1 cellular context compared by ENCODE assay signal in the genomic region with DNA sequence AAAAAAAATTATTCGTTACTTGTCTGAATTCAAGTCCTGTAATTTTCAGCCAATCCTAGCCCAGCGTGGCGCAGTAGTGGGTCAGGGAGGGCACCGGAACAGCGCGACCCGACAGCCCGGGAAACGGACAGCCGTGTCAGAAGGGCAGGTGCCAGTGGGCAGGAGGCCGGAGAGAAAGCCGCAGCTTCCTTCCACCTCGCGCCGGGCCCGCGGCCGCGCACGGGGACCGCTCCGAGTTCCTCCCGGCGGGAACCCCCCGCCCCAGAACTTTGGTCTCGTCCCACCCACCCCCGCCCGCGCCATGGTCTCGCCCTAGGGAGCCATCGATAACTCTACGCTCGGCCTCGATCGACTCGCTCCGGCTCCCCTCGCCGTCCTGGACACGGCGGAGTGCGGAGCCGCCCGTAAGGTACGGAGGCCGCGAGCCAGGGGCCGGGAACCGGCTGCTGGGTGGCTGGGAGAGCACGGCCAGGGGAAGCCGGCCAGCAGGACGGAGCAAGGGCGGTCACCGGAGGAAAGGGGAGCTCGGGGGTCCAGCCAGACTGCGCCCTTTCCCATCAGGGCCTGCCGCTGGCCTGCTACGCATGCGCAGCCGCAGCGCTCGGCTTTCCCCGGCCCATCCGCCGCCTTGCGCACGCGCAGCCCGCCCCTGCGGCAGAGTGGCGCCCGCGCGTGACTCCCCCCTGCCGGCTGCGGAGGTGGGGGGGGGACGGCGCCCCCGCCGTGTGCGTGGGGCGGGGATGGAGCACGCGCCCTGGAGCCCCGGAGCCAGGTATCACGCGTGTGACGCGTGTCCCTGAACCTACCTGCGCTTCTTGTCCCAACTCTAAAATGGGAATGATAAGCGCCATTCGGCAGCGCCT.
TF ChIP-seq lines count a peak whose summit lies in the region.

A gene with protein sequence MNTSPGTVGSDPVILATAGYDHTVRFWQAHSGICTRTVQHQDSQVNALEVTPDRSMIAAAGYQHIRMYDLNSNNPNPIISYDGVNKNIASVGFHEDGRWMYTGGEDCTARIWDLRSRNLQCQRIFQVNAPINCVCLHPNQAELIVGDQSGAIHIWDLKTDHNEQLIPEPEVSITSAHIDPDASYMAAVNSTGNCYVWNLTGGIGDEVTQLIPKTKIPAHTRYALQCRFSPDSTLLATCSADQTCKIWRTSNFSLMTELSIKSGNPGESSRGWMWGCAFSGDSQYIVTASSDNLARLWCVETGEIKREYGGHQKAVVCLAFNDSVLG (plus strand): TSS at position 351 of the 863 bp plus-strand sequence. CDS start 632 bp downstream, outside the sequence.

TF ChIP-seq in HepG2, 621 proteins besides CTCF, POLR2A, EP300 and RAD21 (continued from another document):
- TF ChIP-seq ZNF441 (CRISPR knock-in tag; IDR thresholded peaks at IDR 0.05; ENCODE audit: borderline replicate concordance) (0 out of 2 replicates have a peak, but pooled peaks have one; percentile 16), ZNF878 (CRISPR knock-in tag; IDR thresholded peaks at IDR 0.05) (no peak), SOX5 (CRISPR knock-in tag; IDR thresholded peaks at IDR 0.05; ENCODE audit: borderline replicate concordance) (peak; percentile 5; the same call in 1 of the 2 replicates), KDM5B (CRISPR knock-in tag; IDR thresholded peaks at IDR 0.05; ENCODE audit: borderline replicate concordance) (peak; percentile 83; the same call in 1 of the 2 replicates), MED8 (CRISPR knock-in tag; IDR thresholded peaks at IDR 0.05; ENCODE audit: insufficient replicate concordance) (peak; percentile 62), ZNF335 (CRISPR knock-in tag; IDR thresholded peaks at IDR 0.05) (no peak), MTA1 (CRISPR knock-in tag; IDR thresholded peaks at IDR 0.05; ENCODE audit: borderline replicate concordance) (0 out of 2 replicates have a peak, but pooled peaks have one; percentile 6), MIER2 (CRISPR knock-in tag; IDR thresholded peaks at IDR 0.05) (no peak), ZNF737 (CRISPR knock-in tag; IDR thresholded peaks at IDR 0.05; ENCODE audit: borderline replicate concordance) (no peak), ZNF724P (CRISPR knock-in tag; IDR thresholded peaks at IDR 0.05; ENCODE audit: borderline replicate concordance) (no peak; the same call in 1 of the 2 replicates), GABPA (IDR thresholded peaks at IDR 0.05; ENCODE audit: low read depth, low read length) (no peak), GABPA (CRISPR knock-in tag; IDR thresholded peaks at IDR 0.05; ENCODE audit: low read depth) (no peak), CC2D1A (CRISPR knock-in tag; IDR thresholded peaks at IDR 0.05) (no peak), PAWR (CRISPR knock-in tag; IDR thresholded peaks at IDR 0.05; ENCODE audit: borderline replicate concordance) (no peak), ZNF501 (CRISPR knock-in tag; IDR thresholded peaks at IDR 0.05) (peak; percentile 68), ZBTB7B (CRISPR knock-in tag; IDR thresholded peaks at IDR 0.05) (peak; percentile 1)
- TF ChIP-seq, protein P1, sequence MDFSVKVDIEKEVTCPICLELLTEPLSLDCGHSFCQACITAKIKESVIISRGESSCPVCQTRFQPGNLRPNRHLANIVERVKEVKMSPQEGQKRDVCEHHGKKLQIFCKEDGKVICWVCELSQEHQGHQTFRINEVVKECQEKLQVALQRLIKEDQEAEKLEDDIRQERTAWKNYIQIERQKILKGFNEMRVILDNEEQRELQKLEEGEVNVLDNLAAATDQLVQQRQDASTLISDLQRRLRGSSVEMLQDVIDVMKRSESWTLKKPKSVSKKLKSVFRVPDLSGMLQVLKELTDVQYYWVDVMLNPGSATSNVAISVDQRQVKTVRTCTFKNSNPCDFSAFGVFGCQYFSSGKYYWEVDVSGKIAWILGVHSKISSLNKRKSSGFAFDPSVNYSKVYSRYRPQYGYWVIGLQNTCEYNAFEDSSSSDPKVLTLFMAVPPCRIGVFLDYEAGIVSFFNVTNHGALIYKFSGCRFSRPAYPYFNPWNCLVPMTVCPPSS (IDR thresholded peaks at IDR 0.05), result no peak
- TF ChIP-seq, protein P2, sequence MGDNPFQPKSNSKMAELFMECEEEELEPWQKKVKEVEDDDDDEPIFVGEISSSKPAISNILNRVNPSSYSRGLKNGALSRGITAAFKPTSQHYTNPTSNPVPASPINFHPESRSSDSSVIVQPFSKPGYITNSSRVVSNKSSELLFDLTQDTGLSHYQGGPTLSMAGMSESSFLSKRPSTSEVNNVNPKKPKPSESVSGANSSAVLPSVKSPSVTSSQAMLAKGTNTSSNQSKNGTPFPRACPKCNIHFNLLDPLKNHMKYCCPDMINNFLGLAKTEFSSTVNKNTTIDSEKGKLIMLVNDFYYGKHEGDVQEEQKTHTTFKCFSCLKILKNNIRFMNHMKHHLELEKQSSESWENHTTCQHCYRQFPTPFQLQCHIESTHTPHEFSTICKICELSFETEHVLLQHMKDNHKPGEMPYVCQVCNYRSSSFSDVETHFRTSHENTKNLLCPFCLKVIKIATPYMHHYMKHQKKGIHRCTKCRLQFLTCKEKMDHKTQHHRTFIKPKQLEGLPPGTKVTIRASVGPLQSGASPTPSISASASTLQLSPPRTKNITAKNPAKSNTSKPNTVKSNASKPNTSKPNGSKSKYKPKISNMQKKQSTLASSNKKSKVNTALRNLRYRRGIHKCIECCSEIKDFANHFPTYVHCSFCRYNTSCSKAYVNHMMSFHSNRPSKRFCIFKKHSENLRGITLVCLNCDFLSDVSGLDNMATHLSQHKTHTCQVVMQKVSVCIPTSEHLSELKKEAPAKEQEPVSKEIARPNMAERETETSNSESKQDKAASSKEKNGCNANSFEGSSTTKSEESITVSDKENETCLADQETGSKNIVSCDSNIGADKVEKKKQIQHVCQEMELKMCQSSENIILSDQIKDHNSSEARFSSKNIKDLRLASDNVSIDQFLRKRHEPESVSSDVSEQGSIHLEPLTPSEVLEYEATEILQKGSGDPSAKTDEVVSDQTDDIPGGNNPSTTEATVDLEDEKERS (CRISPR knock-in tag; IDR thresholded peaks at IDR 0.05), result no peak
- TF ChIP-seq, protein P3, sequence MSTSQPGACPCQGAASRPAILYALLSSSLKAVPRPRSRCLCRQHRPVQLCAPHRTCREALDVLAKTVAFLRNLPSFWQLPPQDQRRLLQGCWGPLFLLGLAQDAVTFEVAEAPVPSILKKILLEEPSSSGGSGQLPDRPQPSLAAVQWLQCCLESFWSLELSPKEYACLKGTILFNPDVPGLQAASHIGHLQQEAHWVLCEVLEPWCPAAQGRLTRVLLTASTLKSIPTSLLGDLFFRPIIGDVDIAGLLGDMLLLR (CRISPR knock-in tag; IDR thresholded peaks at IDR 0.05), result peak; percentile 80; the same call in 1 of the 2 replicates
- TF ChIP-seq, protein P4, sequence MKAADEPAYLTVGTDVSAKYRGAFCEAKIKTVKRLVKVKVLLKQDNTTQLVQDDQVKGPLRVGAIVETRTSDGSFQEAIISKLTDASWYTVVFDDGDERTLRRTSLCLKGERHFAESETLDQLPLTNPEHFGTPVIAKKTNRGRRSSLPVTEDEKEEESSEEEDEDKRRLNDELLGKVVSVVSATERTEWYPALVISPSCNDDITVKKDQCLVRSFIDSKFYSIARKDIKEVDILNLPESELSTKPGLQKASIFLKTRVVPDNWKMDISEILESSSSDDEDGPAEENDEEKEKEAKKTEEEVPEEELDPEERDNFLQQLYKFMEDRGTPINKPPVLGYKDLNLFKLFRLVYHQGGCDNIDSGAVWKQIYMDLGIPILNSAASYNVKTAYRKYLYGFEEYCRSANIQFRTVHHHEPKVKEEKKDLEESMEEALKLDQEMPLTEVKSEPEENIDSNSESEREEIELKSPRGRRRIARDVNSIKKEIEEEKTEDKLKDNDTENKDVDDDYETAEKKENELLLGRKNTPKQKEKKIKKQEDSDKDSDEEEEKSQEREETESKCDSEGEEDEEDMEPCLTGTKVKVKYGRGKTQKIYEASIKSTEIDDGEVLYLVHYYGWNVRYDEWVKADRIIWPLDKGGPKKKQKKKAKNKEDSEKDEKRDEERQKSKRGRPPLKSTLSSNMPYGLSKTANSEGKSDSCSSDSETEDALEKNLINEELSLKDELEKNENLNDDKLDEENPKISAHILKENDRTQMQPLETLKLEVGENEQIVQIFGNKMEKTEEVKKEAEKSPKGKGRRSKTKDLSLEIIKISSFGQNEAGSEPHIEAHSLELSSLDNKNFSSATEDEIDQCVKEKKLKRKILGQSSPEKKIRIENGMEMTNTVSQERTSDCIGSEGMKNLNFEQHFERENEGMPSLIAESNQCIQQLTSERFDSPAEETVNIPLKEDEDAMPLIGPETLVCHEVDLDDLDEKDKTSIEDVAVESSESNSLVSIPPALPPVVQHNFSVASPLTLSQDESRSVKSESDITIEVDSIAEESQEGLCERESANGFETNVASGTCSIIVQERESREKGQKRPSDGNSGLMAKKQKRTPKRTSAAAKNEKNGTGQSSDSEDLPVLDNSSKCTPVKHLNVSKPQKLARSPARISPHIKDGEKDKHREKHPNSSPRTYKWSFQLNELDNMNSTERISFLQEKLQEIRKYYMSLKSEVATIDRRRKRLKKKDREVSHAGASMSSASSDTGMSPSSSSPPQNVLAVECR (CRISPR knock-in tag; IDR thresholded peaks at IDR 0.05; ENCODE audit: borderline replicate concordance), result peak; percentile 77
TF ChIP-seq in HepG2: peak in this region for 265.
